8 cellular contexts compared by ENCODE assay signal in genomic region chr22:20702546-20703413, GRCh38.
DNase-seq lines count a peak whose midpoint lies in the region; ATAC-seq and TF ChIP-seq lines count a peak whose summit lies in the region.
"Not testable (repeated sequence)": the region's sequence is repeated elsewhere in the genome, so short reads cannot be mapped to it uniquely, and the experiment has no call there.

No MANE protein-coding gene starts in this region.

- ATAC-seq in GM21381 (IDR thresholded peaks at IDR 0.05; ENCODE audit: unreplicated experiment), result peak; percentile 70

- WGBS in endodermal cell (ENCODE audit: insufficient coverage in 1 of 2, insufficient read length in 1 of 2), 2 experiments, result 0% methylated on average over 51 of the region's 64 CpGs; no CpG with 5 or more reads in 1 of the 2 experiments
- 0 to 1% methylated on average over 11 to 28 of the region's 64 CpGs for WGBS in mesodermal cell (ENCODE audit: insufficient coverage in 2 of 2), 2 experiments

- not testable (repeated sequence) for H3K4me1 Mint-ChIP-seq in endodermal cell

- not testable (repeated sequence) for H3K9me3 Mint-ChIP-seq in endodermal cell

- TF ChIP-seq CTCF in endodermal cell (conservative IDR thresholded peaks at IDR 0.05), result not testable (repeated sequence)

- H3K36me3 Mint-ChIP-seq in endodermal cell (ENCODE audit: low read depth), result not testable (repeated sequence)

- peak overlapping the region; percentile 30 for H3K9ac ChIP-seq in endodermal cell (ENCODE audit: extremely low read depth, low read length, poor library complexity, severe bottlenecking)

- H3K27ac ChIP-seq in endodermal cell (ENCODE audit: low read depth, low read length), result not testable (repeated sequence)
- peak overlapping the region; percentile 57 for H3K27ac ChIP-seq in mesodermal cell (ENCODE audit: low read depth, low read length, severe bottlenecking)

- not testable (repeated sequence) for H3K36me3 ChIP-seq in endodermal cell (ENCODE audit: control insufficient read depth, insufficient read depth, low read length); mesodermal cell (ENCODE audit: control insufficient read depth, insufficient read depth, low read length)

- peaks cover 14% of the 10 kb centered on the region for H3K27me3 ChIP-seq in endodermal cell (ENCODE audit: control insufficient read depth, insufficient read depth, low read length, poor library complexity, severe bottlenecking)

- H3K27me3 Mint-ChIP-seq in endodermal cell (ENCODE audit: insufficient read depth), result peaks cover 18% of the 10 kb centered on the region

- not testable (repeated sequence) for H3K4me1 ChIP-seq in endodermal cell (ENCODE audit: control insufficient read depth, insufficient read depth, low read length); mesodermal cell (ENCODE audit: control insufficient read depth, insufficient read depth, low read length, poor library complexity, severe bottlenecking)

- peak overlapping the region; percentile 100 for H3K27ac Mint-ChIP-seq in endodermal cell

- DNase-seq in COR-L47 (lab: John Stamatoyannopoulos, UW) (peak; percentile 89), HT1080 (ENCODE audit: low read depth) (peak; percentile 81), NOMO-1 (lab: John Stamatoyannopoulos, UW; ENCODE audit: unreplicated experiment in 2 of 2) (peak; percentile 83 to 84), endodermal cell (peak; percentile 99)
- peak; percentile 88 to 99 (median 99) for DNase-seq in activated CD8-positive, alpha-beta memory T cell treated with anti-CD3 and anti-CD28 coated beads for 48 hours (ENCODE audit: low read depth in 2 of 3, low spot score in 2 of 3)
- DNase-seq in stimulated activated CD8-positive, alpha-beta memory T cell treated with anti-CD3 and anti-CD28 coated beads, Interleukin-15, amount 100 ng/mL, for 24 hours (ENCODE audit: low read depth), result peak; percentile 99

- H3K4me3 ChIP-seq in endodermal cell (ENCODE audit: low read length), result peak overlapping the region; percentile 67
- peak overlapping the region; percentile 36 for H3K4me3 ChIP-seq in mesodermal cell (ENCODE audit: extremely low read depth, insufficient read depth, low read length, poor library complexity, severe bottlenecking)

- peak overlapping the region; percentile 84 for H3K4me3 Mint-ChIP-seq in endodermal cell

- H3K9me3 ChIP-seq in endodermal cell (ENCODE audit: control insufficient read depth, low read length); mesodermal cell (ENCODE audit: control insufficient read depth, low read length): not testable (repeated sequence)
